Comparison of ENCODE assay signal across 10 cellular contexts in genomic region chr7:4747746-4748145, GRCh38. TPM values are rescaled to one million over a fixed set of nuclear protein-coding genes. Genes with fewer than 3 reads are reported as not detected.
DNase-seq lines count a peak whose midpoint lies in the region; ATAC-seq, FAIRE-seq and TF ChIP-seq lines count a peak whose summit lies in the region.
"Had no signal": no experiment of that assay in that cellular context is flagged by ENCODE, and none has a peak within 500 bp of the region (broad histone marks: within the 10 kb centered on the region; RNA-seq: fewer than 3 reads in every experiment).

No MANE protein-coding gene starts in this region.

- no peak for TF ChIP-seq EP300 in A549 (IDR thresholded peaks at IDR 0.05)

- DNase-seq in A549 (ENCODE audit: low read depth in 1 of 2, low spot score in 1 of 2) = no peak
- no peak for DNase-seq in GM23248
- DNase-seq in neural progenitor cell (ENCODE audit: low spot score) = no peak
- DNase-seq in ACHN = no peak
- no peak for DNase-seq in NCI-H526 (lab: John Stamatoyannopoulos, UW)
- no peak for DNase-seq in SJCRH30
- DNase-seq: amniotic stem cell, COR-L47 had no signal

- H3F3A ChIP-seq in GM23248 (ENCODE audit: insufficient read depth) = peaks cover 41% of the 10 kb centered on the region
- H3F3A ChIP-seq in neural progenitor cell (ENCODE audit: low read depth) = peaks cover 32% of the 10 kb centered on the region

- H3K9me2 ChIP-seq in GM23248 (ENCODE audit: insufficient read depth) = no peaks in the 10 kb centered on the region

- H3K4me2 ChIP-seq in A549 = peak overlapping the region; percentile 35
- no peak overlapping the region for H3K4me2 ChIP-seq in GM23248 (ENCODE audit: unreplicated experiment)
- H3K4me2 ChIP-seq in neural progenitor cell = no peak overlapping the region

- 63% methylated on average over 11 of the region's 11 CpGs for WGBS in A549 (ENCODE audit: missing lambda C conversion rate)
- 97 to 99% methylated on average over 11 of the region's 11 CpGs for WGBS in GM23248 (ENCODE audit: low coverage in 1 of 2, low lambda C conversion rate in 2 of 2, missing lambda C conversion rate in 2 of 2), 2 experiments

- CTCF ChIA-PET in A549 (lab: Yijun Ruan, JAX) = interaction anchor here (0.9 to 7.8 kb wide), 2 partner anchors 8 to 59 kb away, joined by 3 to 46 read pairs; no protein-coding TSS in a partner anchor

- H3K9me3 ChIP-seq in A549 (no peaks in the 10 kb centered on the region), GM23248 (ENCODE audit: low read depth) (no peaks in the 10 kb centered on the region), neural progenitor cell (ENCODE audit: low read depth) (no peaks in the 10 kb centered on the region), SJCRH30 (replicated peaks) (no peaks in the 10 kb centered on the region)

- H3K27ac Mint-ChIP-seq in dendritic cell treated with granulocyte-macrophage colony-stimulating factor and Interleukin-4, amounts not matched to agents 40 ng/mL and 50 ng/mL, for 4 days = peak overlapping the region; percentile 42
- H3K27ac Mint-ChIP-seq in neural progenitor cell = peak overlapping the region; percentile 18

- H2AFZ ChIP-seq in GM23248 (no peak overlapping the region), neural progenitor cell (replicated peaks) (no peak overlapping the region)

- H3K9me3 Mint-ChIP-seq in dendritic cell treated with granulocyte-macrophage colony-stimulating factor and Interleukin-4, amounts not matched to agents 40 ng/mL and 50 ng/mL, for 4 days = no peaks in the 10 kb centered on the region
- no peaks in the 10 kb centered on the region for H3K9me3 Mint-ChIP-seq in neural progenitor cell

- FAIRE-seq in A549 (lab: Jason Lieb, UNC) = no peak

- H3K36me3 ChIP-seq in GM23248 (ENCODE audit: low read depth) = peaks cover 8% of the 10 kb centered on the region; the same call in 1 of the 2 replicates
- H3K36me3 ChIP-seq in neural progenitor cell = no peaks in the 10 kb centered on the region
- H3K36me3 ChIP-seq in SJCRH30 = peaks cover 2% of the 10 kb centered on the region; the same call in 1 of the 2 replicates

- TF ChIP-seq CTCF in A549 (IDR thresholded peaks at IDR 0.05) = no peak
- TF ChIP-seq CTCF in neural progenitor cell (IDR thresholded peaks at IDR 0.05) = no peak

- peaks cover 82% of the 10 kb centered on the region for H3K79me2 ChIP-seq in GM23248 (ENCODE audit: insufficient read depth)
- H3K79me2 ChIP-seq in neural progenitor cell (ENCODE audit: low read depth) = peaks cover 22% of the 10 kb centered on the region

- peaks cover 56% of the 10 kb centered on the region for H3K4me1 Mint-ChIP-seq in dendritic cell treated with granulocyte-macrophage colony-stimulating factor and Interleukin-4, amounts not matched to agents 40 ng/mL and 50 ng/mL, for 4 days (ENCODE audit: low read depth)
- H3K4me1 Mint-ChIP-seq in neural progenitor cell = peaks cover 49% of the 10 kb centered on the region

- no peak for TF ChIP-seq RAD21 in A549 (conservative IDR thresholded peaks at IDR 0.05 in 1 of 2, IDR thresholded peaks at IDR 0.05 in 1 of 2)

- POLR2A ChIA-PET in A549 (lab: Yijun Ruan, JAX) = interaction anchor here (4.5 kb wide), 1 partner anchor 106 kb away, joined by 32 read pairs; no protein-coding TSS in a partner anchor

- intact Hi-C loops in dendritic cell treated with granulocyte-macrophage colony-stimulating factor and Interleukin-4, amounts not matched to agents 40 ng/mL and 50 ng/mL, for 4 days (cut with micrococcal nuclease) = loop anchor here (5.0 kb wide), 2 partner anchors 35 to 105 kb away; no protein-coding TSS in a partner anchor

- no peak overlapping the region for H3K9ac ChIP-seq in GM23248
- no peak overlapping the region for H3K9ac ChIP-seq in neural progenitor cell

- in situ Hi-C loops in GM23248 (cut with MboI) = no loop called here
- in situ Hi-C loops in ACHN (cut with HindIII; ENCODE audit: low pct_ligation_motif_present, low pct_unique_long_range_greater_than_20kb, low sequenced_read_pairs) = no loop called here

- H3K27ac ChIP-seq in A549 (peak overlapping the region; percentile 96 to 99), GM23248 (peak overlapping the region; percentile 23; the same call in 1 of the 2 replicates), neural progenitor cell (no peak overlapping the region), SJCRH30 (no peak overlapping the region)

- no peaks in the 10 kb centered on the region for H3K27me3 Mint-ChIP-seq in dendritic cell treated with granulocyte-macrophage colony-stimulating factor and Interleukin-4, amounts not matched to agents 40 ng/mL and 50 ng/mL, for 4 days
- peaks cover 4% of the 10 kb centered on the region for H3K27me3 Mint-ChIP-seq in neural progenitor cell (ENCODE audit: insufficient read depth, low read depth)

- H3K27me3 ChIP-seq in GM23248 (replicated peaks; ENCODE audit: insufficient read depth) (no peaks in the 10 kb centered on the region), neural progenitor cell (no peaks in the 10 kb centered on the region), SJCRH30 (no peaks in the 10 kb centered on the region)

- H3K36me3 Mint-ChIP-seq in dendritic cell treated with granulocyte-macrophage colony-stimulating factor and Interleukin-4, amounts not matched to agents 40 ng/mL and 50 ng/mL, for 4 days (ENCODE audit: low read depth) = peaks cover 75% of the 10 kb centered on the region
- H3K36me3 Mint-ChIP-seq in neural progenitor cell = peaks cover 20% of the 10 kb centered on the region

- H3K4me1 ChIP-seq in A549 = peaks cover 58% of the 10 kb centered on the region
- peaks cover 18% of the 10 kb centered on the region for H3K4me1 ChIP-seq in GM23248 (ENCODE audit: insufficient read depth)
- peaks cover 20% of the 10 kb centered on the region for H3K4me1 ChIP-seq in neural progenitor cell
- H3K4me1 ChIP-seq in SJCRH30 = peaks cover 16% of the 10 kb centered on the region

- TF ChIP-seq POLR2A in A549 (IDR thresholded peaks at IDR 0.05; ENCODE audit: low read length) = no peak

- ATAC-seq in A549 (no peak), GM21723 (IDR thresholded peaks at IDR 0.05; ENCODE audit: unreplicated experiment) (no peak)

- H4K20me1 ChIP-seq in GM23248 (ENCODE audit: insufficient read depth) (no peaks in the 10 kb centered on the region), neural progenitor cell (ENCODE audit: low read depth) (peaks cover 3% of the 10 kb centered on the region)

- no peak overlapping the region for H3K4me3 Mint-ChIP-seq in dendritic cell treated with granulocyte-macrophage colony-stimulating factor and Interleukin-4, amounts not matched to agents 40 ng/mL and 50 ng/mL, for 4 days
- H3K4me3 Mint-ChIP-seq in neural progenitor cell = peak overlapping the region; percentile 44

- H3K4me3 ChIP-seq in A549 (no peak overlapping the region), GM23248 (no peak overlapping the region), neural progenitor cell (no peak overlapping the region), SJCRH30 (no peak overlapping the region)

TF ChIP-seq in A549, 52 proteins besides CTCF, POLR2A, EP300 and RAD21 (continues in another document):
- TF ChIP-seq HMGXB4 (CRISPR knock-in tag; IDR thresholded peaks at IDR 0.05; ENCODE audit: borderline replicate concordance) (no peak), ATOH8 (CRISPR knock-in tag; IDR thresholded peaks at IDR 0.05; ENCODE audit: low read depth) (no peak), HES2 (IDR thresholded peaks at IDR 0.05) (no peak), POLR2AphosphoS2 (conservative IDR thresholded peaks at IDR 0.05; ENCODE audit: low read length) (no peak), HOXB5 (CRISPR knock-in tag; IDR thresholded peaks at IDR 0.05) (no peak), MYC (IDR thresholded peaks at IDR 0.05; ENCODE audit: borderline replicate concordance, low read length) (no peak), PHF8 (IDR thresholded peaks at IDR 0.05; ENCODE audit: borderline replicate concordance, low read depth) (no peak), NR3C1 (IDR thresholded peaks at IDR 0.05) (no peak), ZC3H11A (IDR thresholded peaks at IDR 0.05) (no peak), FOSB (CRISPR knock-in tag; IDR thresholded peaks at IDR 0.05) (no peak), HOXA7 (CRISPR knock-in tag; IDR thresholded peaks at IDR 0.05) (no peak), MAFK (IDR thresholded peaks at IDR 0.05; ENCODE audit: partially characterized antibody) (no peak), CHD2 (IDR thresholded peaks at IDR 0.05; ENCODE audit: low read length, partially characterized antibody) (no peak)

RNA-seq across cellular contexts. Expression of gene AP5Z1, which starts 27.7 kb away (rescaled TPM):
- polyA plus RNA-seq in A549 (2011; rRNA removed) (6.8 and 7.1 TPM in 2 replicates), A549 (2017; fragmentation: RNase III; extraction: RNeasy Plus Mini Kit Qiagen cat#74134 plus additional on column Dnase treatment) (17.6 to 22.7 TPM (median 21.8 TPM) in 3 replicates), GM23248 (2016; fragmentation: Nextera tagmentation; extraction: Ambion mirVana) (31.1 and 31.2 TPM in 2 replicates)
- polyA plus RNA-seq in A549 (2012; cell fraction: cytosol; rRNA removed) = 16.4 and 24.3 TPM in 2 replicates
- 118 and 171 TPM in 2 replicates for polyA plus RNA-seq in A549 (2012; cell fraction: nucleus; rRNA removed)
- 4.6 and 6.7 TPM in 2 replicates for polyA minus RNA-seq in A549 (2011; rRNA and poly(A)+ RNA removed)
- total RNA-seq in GM23248 (2014; rRNA removed; shearing (Covaris generic)) = 44.5 and 48.7 TPM in 2 replicates
- 8.3 and 21.8 TPM in 2 replicates for total RNA-seq in neural progenitor cell (ENCODE audit: low replicate concordance)
- total RNA-seq in SJCRH30 (2014; rRNA removed; shearing (Covaris generic)) = 13.6 and 13.8 TPM in 2 replicates

Comparison
In these comparisons a context has a peak if more than half of its experiments do, and no peak if none do; other contexts are left out.
1. H3K27ac ChIP-seq: peak in A549 (2 of 2) and GM23248 (single experiment); none in neural progenitor cell (single experiment) and SJCRH30 (single experiment).